ENCODE assay signal across 8 cellular contexts in genomic region chr3:23945653-23945902, GRCh38. TPM values are rescaled to one million over a fixed set of nuclear protein-coding genes. Genes with fewer than 3 reads are reported as not detected.
DNase-seq lines count a peak whose midpoint lies in the region; ATAC-seq and TF ChIP-seq lines count a peak whose summit lies in the region.

No MANE protein-coding gene starts in this region.

- no peak for TF ChIP-seq CTCF in WI38 (IDR thresholded peaks at IDR 0.05; ENCODE audit: low read depth, low read length)

- H3K27ac ChIP-seq in iPS-18a (ENCODE audit: low read length) = no peak overlapping the region

- DNase-seq in H7 (no peak), cerebellar cortex (ENCODE audit: low spot score) (no peak), KBM-7 (no peak)
- DNase-seq in stimulated activated effector memory CD8-positive, alpha-beta T cell treated with anti-CD3 and anti-CD28 coated beads, Interleukin-12 subunit alpha, Interleukin-12 subunit beta, amount 100 ng/mL, for 72 hours (ENCODE audit: low spot score in 2 of 2) = no peak

- H3K4me3 ChIP-seq in H7 (ENCODE audit: insufficient read depth, low read depth, low read length) (peak overlapping the region; percentile 48), WI38 (ENCODE audit: low read depth, low read length) (peak overlapping the region; percentile 71), iPS-18a (ENCODE audit: low read length) (peak overlapping the region; percentile 45)

- H3K27me3 ChIP-seq in H7 (ENCODE audit: control insufficient read depth, insufficient read depth, low read length) (no peaks in the 10 kb centered on the region), iPS-18a (ENCODE audit: control insufficient read depth, insufficient read depth, low read length) (no peaks in the 10 kb centered on the region)

- no peaks in the 10 kb centered on the region for H3K9me3 Mint-ChIP-seq in stimulated activated effector memory CD8-positive, alpha-beta T cell treated with anti-CD3 and anti-CD28 coated beads, Interleukin-12 subunit alpha, Interleukin-12 subunit beta, amount 100 ng/mL, for 72 hours

- H3K4me1 Mint-ChIP-seq in stimulated activated effector memory CD8-positive, alpha-beta T cell treated with anti-CD3 and anti-CD28 coated beads, Interleukin-12 subunit alpha, Interleukin-12 subunit beta, amount 100 ng/mL, for 72 hours = peaks cover 41% of the 10 kb centered on the region

- no peaks in the 10 kb centered on the region for H3K9me3 ChIP-seq in iPS-18a (ENCODE audit: control insufficient read depth, low read depth, low read length)

- H3K4me3 Mint-ChIP-seq in stimulated activated effector memory CD8-positive, alpha-beta T cell treated with anti-CD3 and anti-CD28 coated beads, Interleukin-12 subunit alpha, Interleukin-12 subunit beta, amount 100 ng/mL, for 72 hours = peak overlapping the region; percentile 79

- no peak overlapping the region for H3K9ac ChIP-seq in iPS-18a (ENCODE audit: low read length)

- H3K27ac Mint-ChIP-seq in stimulated activated effector memory CD8-positive, alpha-beta T cell treated with anti-CD3 and anti-CD28 coated beads, Interleukin-12 subunit alpha, Interleukin-12 subunit beta, amount 100 ng/mL, for 72 hours = peak overlapping the region; percentile 92

- in situ Hi-C loops in KBM-7 (cut with MboI; ENCODE audit: low pct_unique_long_range_greater_than_20kb, low sequenced_read_pairs) = no loop called here

- H3K4me1 ChIP-seq in iPS-18a (ENCODE audit: control insufficient read depth, low read depth, low read length) = peaks cover 26% of the 10 kb centered on the region

- peaks cover 37% of the 10 kb centered on the region for H3K36me3 Mint-ChIP-seq in stimulated activated effector memory CD8-positive, alpha-beta T cell treated with anti-CD3 and anti-CD28 coated beads, Interleukin-12 subunit alpha, Interleukin-12 subunit beta, amount 100 ng/mL, for 72 hours

- H3K36me3 ChIP-seq in H7 (replicated peaks; ENCODE audit: control insufficient read depth, insufficient read depth, low read length) = no peaks in the 10 kb centered on the region
- H3K36me3 ChIP-seq in iPS-18a (ENCODE audit: control insufficient read depth, low read depth, low read length) = no peaks in the 10 kb centered on the region

- ATAC-seq in stimulated activated effector memory CD8-positive, alpha-beta T cell treated with anti-CD3 and anti-CD28 coated beads, Interleukin-12 subunit alpha, Interleukin-12 subunit beta, amount 100 ng/mL, for 72 hours = no peak
- ATAC-seq in GM19328 (IDR thresholded peaks at IDR 0.05; ENCODE audit: unreplicated experiment) (no peak), HG02588 (IDR thresholded peaks at IDR 0.05; ENCODE audit: unreplicated experiment) (no peak)

RNA-seq across cellular contexts. Expression of gene NR1D2, which starts 0.5 kb away (rescaled TPM):
- total RNA-seq in H7 (2014; rRNA removed; shearing (Covaris generic)) = 9.5 and 13.3 TPM in 2 replicates

RNA-seq across cellular contexts. Expression of gene RPL15, which starts 28.6 kb away (rescaled TPM):
- total RNA-seq in H7 (2014; rRNA removed; shearing (Covaris generic)) = 2,757 and 2,781 TPM in 2 replicates

RNA-seq across cellular contexts. Expression of gene NKIRAS1, which starts 28.8 kb away (rescaled TPM):
- 7.8 and 9.6 TPM in 2 replicates for total RNA-seq in H7 (2014; rRNA removed; shearing (Covaris generic))
